1 cellular context compared by ENCODE assay signal in genomic region chr15:80207887-80208286, GRCh38.
TF ChIP-seq lines count a peak whose summit lies in the region.

No MANE protein-coding gene starts in this region.

TF ChIP-seq in HepG2, 621 proteins besides CTCF, POLR2A, EP300 and RAD21 (continued from another document):
- no peak for TF ChIP-seq PRMT3 (CRISPR knock-in tag; IDR thresholded peaks at IDR 0.05; ENCODE audit: borderline replicate concordance, low read depth)
- no peak for TF ChIP-seq ELK4 (CRISPR knock-in tag; IDR thresholded peaks at IDR 0.05; ENCODE audit: borderline replicate concordance)
- no peak for TF ChIP-seq E2F2 (CRISPR knock-in tag; IDR thresholded peaks at IDR 0.05; ENCODE audit: borderline replicate concordance)
- TF ChIP-seq ZSCAN22 (CRISPR knock-in tag; IDR thresholded peaks at IDR 0.05): no peak
- TF ChIP-seq GPN1 (CRISPR knock-in tag; IDR thresholded peaks at IDR 0.05; ENCODE audit: borderline replicate concordance): no peak
- no peak for TF ChIP-seq FOXA1 (IDR thresholded peaks at IDR 0.05)
- peak; percentile 69 for TF ChIP-seq FOXA1 (CRISPR knock-in tag; IDR thresholded peaks at IDR 0.05)
- no peak for TF ChIP-seq TOE1 (CRISPR knock-in tag; IDR thresholded peaks at IDR 0.05)
- TF ChIP-seq RORA (CRISPR knock-in tag; IDR thresholded peaks at IDR 0.05): no peak
- peak; percentile 89 for TF ChIP-seq ARID3A (IDR thresholded peaks at IDR 0.05; ENCODE audit: low read depth, low read length)
- TF ChIP-seq AHDC1 (CRISPR knock-in tag; IDR thresholded peaks at IDR 0.05; ENCODE audit: borderline replicate concordance): peak; percentile 53; the same call in 1 of the 2 replicates
- TF ChIP-seq CEBPB (IDR thresholded peaks at IDR 0.05; ENCODE audit: borderline replicate concordance, low read depth, low read length): peak; percentile 94
- no peak for TF ChIP-seq NR2F1 (CRISPR knock-in tag; IDR thresholded peaks at IDR 0.05)
- peak; percentile 85 for TF ChIP-seq GATAD2A (CRISPR knock-in tag; IDR thresholded peaks at IDR 0.05)
- peak; percentile 25; the same call in 1 of the 2 replicates for TF ChIP-seq ATF1 (CRISPR knock-in tag; IDR thresholded peaks at IDR 0.05)
- TF ChIP-seq NFE2 (CRISPR knock-in tag; IDR thresholded peaks at IDR 0.05): no peak
- TF ChIP-seq ZNF136 (CRISPR knock-in tag; IDR thresholded peaks at IDR 0.05; ENCODE audit: low read depth): no peak
- peak; percentile 38 for TF ChIP-seq NR2F6 (IDR thresholded peaks at IDR 0.05)
- no peak for TF ChIP-seq NR2F6 (CRISPR knock-in tag; IDR thresholded peaks at IDR 0.05)
- TF ChIP-seq CREB1 (IDR thresholded peaks at IDR 0.05): no peak
- TF ChIP-seq CREB1 (CRISPR knock-in tag; IDR thresholded peaks at IDR 0.05): peak; percentile 40; the same call in 1 of the 2 replicates
- no peak for TF ChIP-seq ZNF414 (CRISPR knock-in tag; IDR thresholded peaks at IDR 0.05)
- TF ChIP-seq JDP2 (CRISPR knock-in tag; IDR thresholded peaks at IDR 0.05; ENCODE audit: borderline replicate concordance): no peak
- TF ChIP-seq RFX5 (IDR thresholded peaks at IDR 0.05; ENCODE audit: low read depth, low read length): no peak
- no peak for TF ChIP-seq HNRNPLL (IDR thresholded peaks at IDR 0.05; ENCODE audit: low read depth, low read length, poor library complexity, severe bottlenecking)
- TF ChIP-seq TBX2 (CRISPR knock-in tag; IDR thresholded peaks at IDR 0.05; ENCODE audit: borderline replicate concordance): 0 out of 2 replicates have a peak, but pooled peaks have one; percentile 28
- peak; percentile 28; the same call in 1 of the 2 replicates for TF ChIP-seq NR2C2 (CRISPR knock-in tag; IDR thresholded peaks at IDR 0.05; ENCODE audit: borderline replicate concordance)
- no peak for TF ChIP-seq ISX (CRISPR knock-in tag; conservative IDR thresholded peaks at IDR 0.05)
- no peak for TF ChIP-seq ZNF749 (CRISPR knock-in tag; IDR thresholded peaks at IDR 0.05; ENCODE audit: borderline replicate concordance)
- TF ChIP-seq DPF2 (CRISPR knock-in tag; IDR thresholded peaks at IDR 0.05; ENCODE audit: borderline replicate concordance, low read depth): peak; percentile 52; the same call in 1 of the 2 replicates
- peak; percentile 46; the same call in 1 of the 2 replicates for TF ChIP-seq SSRP1 (CRISPR knock-in tag; IDR thresholded peaks at IDR 0.05)
- TF ChIP-seq SP140L (CRISPR knock-in tag; IDR thresholded peaks at IDR 0.05; ENCODE audit: borderline replicate concordance): no peak
- TF ChIP-seq ZIK1 (CRISPR knock-in tag; IDR thresholded peaks at IDR 0.05; ENCODE audit: borderline replicate concordance, low read depth): no peak
- peak; percentile 73 for TF ChIP-seq ELF3 (CRISPR knock-in tag; IDR thresholded peaks at IDR 0.05)
- peak; percentile 84 for TF ChIP-seq CEBPG (CRISPR knock-in tag; IDR thresholded peaks at IDR 0.05)
- peak; percentile 61 for TF ChIP-seq FOXA3 (CRISPR knock-in tag; IDR thresholded peaks at IDR 0.05)
- no peak for TF ChIP-seq GTF2F1 (IDR thresholded peaks at IDR 0.05; ENCODE audit: low read length)
- TF ChIP-seq ZNF572 (CRISPR knock-in tag; IDR thresholded peaks at IDR 0.05): no peak
- 0 out of 2 replicates have a peak, but pooled peaks have one; percentile 32 for TF ChIP-seq IRF2 (CRISPR knock-in tag; IDR thresholded peaks at IDR 0.05)
- TF ChIP-seq HMG20A (CRISPR knock-in tag; IDR thresholded peaks at IDR 0.05; ENCODE audit: borderline replicate concordance): peak; percentile 66; the same call in 1 of the 2 replicates
- TF ChIP-seq ZMYM4 (CRISPR knock-in tag; IDR thresholded peaks at IDR 0.05): 0 out of 2 replicates have a peak, but pooled peaks have one; percentile 33
- TF ChIP-seq TRIM24 (CRISPR knock-in tag; IDR thresholded peaks at IDR 0.05): no peak
- TF ChIP-seq ZNF224 (CRISPR knock-in tag; IDR thresholded peaks at IDR 0.05): no peak
- TF ChIP-seq SOX5 (CRISPR knock-in tag; IDR thresholded peaks at IDR 0.05; ENCODE audit: borderline replicate concordance): 0 out of 2 replicates have a peak, but pooled peaks have one; percentile 22
- no peak for TF ChIP-seq NKX3-1 (CRISPR knock-in tag; IDR thresholded peaks at IDR 0.05)
- TF ChIP-seq NFIC (IDR thresholded peaks at IDR 0.05; ENCODE audit: low read length): 0 out of 2 replicates have a peak, but pooled peaks have one; percentile 28
- no peak for TF ChIP-seq ZNF143 (CRISPR knock-in tag; IDR thresholded peaks at IDR 0.05)
- no peak for TF ChIP-seq ZNF83 (CRISPR knock-in tag; IDR thresholded peaks at IDR 0.05; ENCODE audit: borderline replicate concordance)
- TF ChIP-seq ARID5B (CRISPR knock-in tag; IDR thresholded peaks at IDR 0.05): peak; percentile 77
- 0 out of 2 replicates have a peak, but pooled peaks have one; percentile 20 for TF ChIP-seq MED1 (CRISPR knock-in tag; IDR thresholded peaks at IDR 0.05)
- no peak for TF ChIP-seq CBX5 (CRISPR knock-in tag; IDR thresholded peaks at IDR 0.05; ENCODE audit: borderline replicate concordance)
- 0 out of 2 replicates have a peak, but pooled peaks have one; percentile 13 for TF ChIP-seq THRA (CRISPR knock-in tag; IDR thresholded peaks at IDR 0.05; ENCODE audit: borderline replicate concordance)
- peak; percentile 29; the same call in 1 of the 2 replicates for TF ChIP-seq FOSL2 (CRISPR knock-in tag; IDR thresholded peaks at IDR 0.05)
- TF ChIP-seq CENPX (CRISPR knock-in tag; IDR thresholded peaks at IDR 0.05): no peak
- 0 out of 2 replicates have a peak, but pooled peaks have one; percentile 25 for TF ChIP-seq ZNF7 (CRISPR knock-in tag; IDR thresholded peaks at IDR 0.05)
- no peak for TF ChIP-seq RFX3 (CRISPR knock-in tag; IDR thresholded peaks at IDR 0.05)
- no peak for TF ChIP-seq KLF16 (CRISPR knock-in tag; IDR thresholded peaks at IDR 0.05)
- no peak for TF ChIP-seq MAFK (conservative IDR thresholded peaks at IDR 0.05 in 1 of 2, IDR thresholded peaks at IDR 0.05 in 1 of 2; ENCODE audit: low read length in 2 of 2)
- TF ChIP-seq MIXL1 (CRISPR knock-in tag; IDR thresholded peaks at IDR 0.05): 0 out of 2 replicates have a peak, but pooled peaks have one; percentile 27
- TF ChIP-seq MAF1 (CRISPR knock-in tag; IDR thresholded peaks at IDR 0.05; ENCODE audit: borderline replicate concordance): no peak
